Comparison of ENCODE assay signal across 9 cellular contexts in genomic region chr11:47550288-47551052, GRCh38. TPM values are rescaled to one million over a fixed set of nuclear protein-coding genes. Genes with fewer than 3 reads are reported as not detected.
DNase-seq lines count a peak whose midpoint lies in the region.
"Had no signal": no experiment of that assay in that cellular context is flagged by ENCODE, and none has a peak within 500 bp of the region (broad histone marks: within the 10 kb centered on the region; RNA-seq: fewer than 3 reads in every experiment).

No MANE protein-coding gene starts in this region.

- no peaks in the 10 kb centered on the region for H3K9me3 ChIP-seq in subcutaneous abdominal adipose tissue (ENCODE audit: control insufficient read depth in 5 of 5, low read length in 5 of 5)

- peak overlapping the region; percentile 98 for H3K27ac ChIP-seq in subcutaneous abdominal adipose tissue (ENCODE audit: low read depth, low read length)

- peak overlapping the region in 3 of 5 donors; percentile 9 to 63 (median 56) for H3K9ac ChIP-seq in subcutaneous abdominal adipose tissue (ENCODE audit: low read length in 5 of 5)

- H3K4me3 Mint-ChIP-seq in activated T-cell treated with anti-CD3 and anti-CD28 coated beads, Interleukin-2, amount 50 U/mL, for 24 hours = peak overlapping the region; percentile 96
- H3K4me3 Mint-ChIP-seq in activated CD4-positive, alpha-beta memory T cell treated with anti-CD3 and anti-CD28 coated beads, Interleukin-2, amount 10 ng/mL, durations not matched to agents 7 days and 5 days = peak overlapping the region; percentile 96
- H3K4me3 Mint-ChIP-seq in immature natural killer cell = peak overlapping the region; percentile 27 to 98 (median 97)

- peak overlapping the region in 2 of 5 donors; percentile 15 to 16 for H3K4me3 ChIP-seq in subcutaneous abdominal adipose tissue (ENCODE audit: low read depth in 1 of 5, low read length in 5 of 5)

- POLR2A ChIA-PET in activated CD4-positive, alpha-beta memory T cell treated with anti-CD3 and anti-CD28 coated beads, Interleukin-2, amount 10 ng/mL, durations not matched to agents 7 days and 5 days (lab: Charles Lee) = interaction anchor here (1.3 to 5.0 kb wide), 7 partner anchors 9 to 335 kb away, joined by 5 to 55 read pairs (median 7); partner anchors contain the start of genes ACP2, DDB2, KBTBD4 and NDUFS3

- CTCF ChIA-PET in activated CD4-positive, alpha-beta memory T cell treated with anti-CD3 and anti-CD28 coated beads, Interleukin-2, amount 10 ng/mL, durations not matched to agents 7 days and 5 days (lab: Charles Lee) = interaction anchor here (0.7 to 3.1 kb wide), 7 partner anchors 9 to 60 kb away, joined by 3 to 17 read pairs (median 3); partner anchors contain the start of gene NDUFS3

- H3K27ac Mint-ChIP-seq in activated T-cell treated with anti-CD3 and anti-CD28 coated beads, Interleukin-2, amount 50 U/mL, for 24 hours = peak overlapping the region; percentile 97
- peak overlapping the region; percentile 52 for H3K27ac Mint-ChIP-seq in activated CD4-positive, alpha-beta memory T cell treated with anti-CD3 and anti-CD28 coated beads, Interleukin-2, amount 10 ng/mL, durations not matched to agents 7 days and 5 days
- H3K27ac Mint-ChIP-seq in immature natural killer cell = peak overlapping the region; percentile 57 to 93 (median 84)

- peaks cover 55% of the 10 kb centered on the region for H3K4me1 Mint-ChIP-seq in activated T-cell treated with anti-CD3 and anti-CD28 coated beads, Interleukin-2, amount 50 U/mL, for 24 hours (ENCODE audit: low read depth)
- H3K4me1 Mint-ChIP-seq in activated CD4-positive, alpha-beta memory T cell treated with anti-CD3 and anti-CD28 coated beads, Interleukin-2, amount 10 ng/mL, durations not matched to agents 7 days and 5 days = peaks cover 46% of the 10 kb centered on the region
- H3K4me1 Mint-ChIP-seq in immature natural killer cell = peaks cover 56 to 72% of the 10 kb centered on the region in 2 donors

- no peaks in the 10 kb centered on the region for H3K27me3 ChIP-seq in subcutaneous abdominal adipose tissue (ENCODE audit: control insufficient read depth in 5 of 5, insufficient read depth in 4 of 5, low read length in 5 of 5)

- intact Hi-C loops in cardiac septum (cut with DNase I) = loop anchor here (5.0 kb wide), 2 partner anchors 43 to 83 kb away; no protein-coding TSS in a partner anchor

- H3K27me3 Mint-ChIP-seq in activated T-cell treated with anti-CD3 and anti-CD28 coated beads, Interleukin-2, amount 50 U/mL, for 24 hours = no peaks in the 10 kb centered on the region
- H3K27me3 Mint-ChIP-seq in activated CD4-positive, alpha-beta memory T cell treated with anti-CD3 and anti-CD28 coated beads, Interleukin-2, amount 10 ng/mL, durations not matched to agents 7 days and 5 days = no peaks in the 10 kb centered on the region
- peaks cover 0 to 8% (median 3%) of the 10 kb centered on the region in 3 donors for H3K27me3 Mint-ChIP-seq in immature natural killer cell (ENCODE audit: low read depth in 3 of 3)

- H3K9me3 Mint-ChIP-seq in activated T-cell treated with anti-CD3 and anti-CD28 coated beads, Interleukin-2, amount 50 U/mL, for 24 hours = no peaks in the 10 kb centered on the region
- H3K9me3 Mint-ChIP-seq in activated CD4-positive, alpha-beta memory T cell treated with anti-CD3 and anti-CD28 coated beads, Interleukin-2, amount 10 ng/mL, durations not matched to agents 7 days and 5 days = no peaks in the 10 kb centered on the region
- no peaks in the 10 kb centered on the region for H3K9me3 Mint-ChIP-seq in immature natural killer cell

- no peak for DNase-seq in activated T-cell treated with anti-CD3 and anti-CD28 coated beads, Interleukin-2, amount 50 U/mL, for 24 hours
- DNase-seq in activated T-cell treated with anti-CD3 and anti-CD28 coated beads, Interleukin-2, amount 50 U/mL, for 48 hours = no peak
- DNase-seq in activated CD4-positive, alpha-beta memory T cell treated with anti-CD3 and anti-CD28 coated beads, Interleukin-2, amount 10 ng/mL, durations not matched to agents 7 days and 5 days = no peak
- DNase-seq in immature natural killer cell (no peak), foreskin melanocyte (no peak), cardiac septum (ENCODE audit: low spot score) (no peak), inferior parietal cortex (ENCODE audit: extremely low spot score) (no peak)
- DNase-seq: stimulated activated naive CD4-positive, alpha-beta T cell had no signal

- peaks cover 61% of the 10 kb centered on the region for H3K36me3 Mint-ChIP-seq in activated T-cell treated with anti-CD3 and anti-CD28 coated beads, Interleukin-2, amount 50 U/mL, for 24 hours (ENCODE audit: low read depth)
- H3K36me3 Mint-ChIP-seq in activated CD4-positive, alpha-beta memory T cell treated with anti-CD3 and anti-CD28 coated beads, Interleukin-2, amount 10 ng/mL, durations not matched to agents 7 days and 5 days (ENCODE audit: low read depth) = peaks cover 27% of the 10 kb centered on the region
- H3K36me3 Mint-ChIP-seq in immature natural killer cell = no peaks in the 10 kb centered on the region

- H3K4me1 ChIP-seq in subcutaneous abdominal adipose tissue (ENCODE audit: control insufficient read depth in 5 of 5, insufficient read depth in 5 of 5, low read length in 5 of 5) = peaks cover 0 to 57% (median 50%) of the 10 kb centered on the region in 5 donors

- no peaks in the 10 kb centered on the region for H3K36me3 ChIP-seq in subcutaneous abdominal adipose tissue (ENCODE audit: control insufficient read depth in 5 of 5, insufficient read depth in 5 of 5, low read length in 5 of 5)

RNA-seq across cellular contexts. Expression of gene CELF1, which starts 2.5 kb away (rescaled TPM):
- 100 to 1,000 TPM; 104 to 105 TPM for total RNA-seq in activated CD4-positive, alpha-beta memory T cell treated with anti-CD3 and anti-CD28 coated beads, Interleukin-2, amount 10 ng/mL, durations not matched to agents 7 days and 5 days
- 10 to 100 TPM; 21.0 to 58.1 (median 35.5) TPM for polyA plus RNA-seq in immature natural killer cell
- 102 TPM for total RNA-seq in cardiac septum

RNA-seq across cellular contexts. Expression of gene PTPMT1, which starts 14.9 kb away (rescaled TPM):
- total RNA-seq in activated CD4-positive, alpha-beta memory T cell treated with anti-CD3 and anti-CD28 coated beads, Interleukin-2, amount 10 ng/mL, durations not matched to agents 7 days and 5 days = 10 to 100 TPM; 42.3 to 45.2 TPM
- 100 to 1,000 TPM in 1 of 3 donors, 10 to 100 TPM in 2; 62.2 to 117 (median 80.2) TPM for polyA plus RNA-seq in immature natural killer cell
- 18.7 TPM for total RNA-seq in cardiac septum

RNA-seq across cellular contexts. Expression of gene KBTBD4, which starts 28.3 kb away (rescaled TPM):
- 10 to 100 TPM; 18.1 to 18.2 TPM for total RNA-seq in activated CD4-positive, alpha-beta memory T cell treated with anti-CD3 and anti-CD28 coated beads, Interleukin-2, amount 10 ng/mL, durations not matched to agents 7 days and 5 days
- polyA plus RNA-seq in immature natural killer cell = 10 to 100 TPM; 40.2 to 60.8 (median 49.1) TPM
- 14.3 TPM for total RNA-seq in cardiac septum

RNA-seq across cellular contexts. Expression of gene NDUFS3, which starts 28.4 kb away (rescaled TPM):
- total RNA-seq in activated CD4-positive, alpha-beta memory T cell treated with anti-CD3 and anti-CD28 coated beads, Interleukin-2, amount 10 ng/mL, durations not matched to agents 7 days and 5 days = 10 to 100 TPM; 95.6 to 99.9 TPM
- 100 to 1,000 TPM; 108 to 157 (median 143) TPM for polyA plus RNA-seq in immature natural killer cell
- total RNA-seq in cardiac septum = 234 TPM

RNA-seq across cellular contexts. Expression of gene FAM180B, which starts 36.0 kb away (rescaled TPM):
- total RNA-seq in activated CD4-positive, alpha-beta memory T cell treated with anti-CD3 and anti-CD28 coated beads, Interleukin-2, amount 10 ng/mL, durations not matched to agents 7 days and 5 days = under 1 TPM in 1 of 2 experiments, not detected in 1; 0.15 TPM
- polyA plus RNA-seq in immature natural killer cell = not detected
- total RNA-seq in cardiac septum = not detected
